In the genomic region with DNA sequence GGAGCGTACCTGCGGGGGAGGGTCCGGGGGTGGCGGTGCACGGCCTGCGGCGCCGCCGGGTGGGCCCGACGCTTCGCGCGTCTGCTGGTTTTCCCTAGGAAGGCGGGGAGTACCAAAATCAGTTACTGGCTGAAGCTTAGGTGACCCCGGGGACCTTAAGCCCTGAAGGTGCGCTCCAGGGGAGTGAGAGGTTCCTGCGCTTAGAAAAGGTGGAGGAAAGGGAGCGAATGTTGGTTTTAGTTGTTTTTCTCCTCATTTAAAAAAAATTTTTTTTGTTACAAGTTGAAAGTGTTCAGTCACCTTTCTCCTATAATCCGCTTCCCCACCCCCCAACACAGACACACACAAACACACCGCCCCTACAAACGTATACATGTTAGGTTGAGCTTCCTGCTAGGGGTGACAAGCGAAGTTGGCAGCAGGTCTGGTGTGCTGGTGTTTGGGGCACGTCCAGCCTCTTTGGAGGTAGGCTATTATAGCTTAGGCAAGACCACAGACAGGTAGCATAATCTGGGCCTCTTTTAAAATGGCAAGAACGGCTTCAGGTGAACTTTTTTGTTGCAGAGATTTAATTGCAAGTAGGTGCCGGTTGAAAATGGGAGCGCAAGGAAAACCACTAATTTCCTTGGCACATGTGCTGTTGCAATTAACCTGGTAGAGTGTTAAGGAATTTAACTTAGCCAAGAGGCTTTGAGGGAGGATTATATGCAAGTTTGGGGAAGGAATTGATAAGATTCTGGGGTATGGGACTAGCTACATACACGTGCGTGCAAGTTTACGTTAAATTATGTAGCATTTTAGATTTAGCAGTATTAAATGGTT, we compare ENCODE assay signal across 8 cellular contexts. TPM values are rescaled to one million over a fixed set of nuclear protein-coding genes. Genes with fewer than 3 reads are reported as not detected.
DNase-seq lines count a peak whose midpoint lies in the region; ATAC-seq and TF ChIP-seq lines count a peak whose summit lies in the region.

No MANE protein-coding gene starts in this region.

- no peak overlapping the region for H2BK12ac ChIP-seq in mesenchymal stem cell (ENCODE audit: low read length in 2 of 2)

- peak overlapping the region in 1 of 2 experiments; percentile 51 for H3K4ac ChIP-seq in mesenchymal stem cell (ENCODE audit: low read depth in 1 of 2, low read length in 2 of 2)

- intact Hi-C loops in dendritic cell treated with granulocyte-macrophage colony-stimulating factor and Interleukin-4, amounts not matched to agents 40 ng/mL and 50 ng/mL, for 4 days (cut with micrococcal nuclease) = loop anchor here (5.0 to 10.0 kb wide), 3 partner anchors 86 to 486 kb away; partner anchors contain the start of genes DUSP5 and XPNPEP1

- H2BK120ac ChIP-seq in mesenchymal stem cell (ENCODE audit: low read depth, low read length) = peak overlapping the region; percentile 79

- H3K9me3 ChIP-seq in KOPT-K1 (ENCODE audit: insufficient read depth, low read length, poor library complexity, severe bottlenecking) (no peaks in the 10 kb centered on the region), mesenchymal stem cell (ENCODE audit: control insufficient read depth, low read length) (no peaks in the 10 kb centered on the region)

- no peaks in the 10 kb centered on the region for H3K27me3 Mint-ChIP-seq in dendritic cell treated with granulocyte-macrophage colony-stimulating factor and Interleukin-4, amounts not matched to agents 40 ng/mL and 50 ng/mL, for 4 days
- H3K27me3 Mint-ChIP-seq in stimulated activated naive CD8-positive, alpha-beta T cell treated with anti-CD3 and anti-CD28 coated beads, Interleukin-15, Interleukin-2, amounts not matched to agents 100 ng/mL and 50 ng/mL, for 24 hours = no peaks in the 10 kb centered on the region

- peak overlapping the region; percentile 36 to 72 for H3K14ac ChIP-seq in mesenchymal stem cell (ENCODE audit: low read length in 2 of 2)

- peaks cover 28% of the 10 kb centered on the region for H3K4me1 Mint-ChIP-seq in dendritic cell treated with granulocyte-macrophage colony-stimulating factor and Interleukin-4, amounts not matched to agents 40 ng/mL and 50 ng/mL, for 4 days (ENCODE audit: low read depth)
- peaks cover 54% of the 10 kb centered on the region for H3K4me1 Mint-ChIP-seq in stimulated activated naive CD8-positive, alpha-beta T cell treated with anti-CD3 and anti-CD28 coated beads, Interleukin-15, Interleukin-2, amounts not matched to agents 100 ng/mL and 50 ng/mL, for 24 hours (ENCODE audit: low read depth)

- H3K9me3 Mint-ChIP-seq in dendritic cell treated with granulocyte-macrophage colony-stimulating factor and Interleukin-4, amounts not matched to agents 40 ng/mL and 50 ng/mL, for 4 days = no peaks in the 10 kb centered on the region
- no peaks in the 10 kb centered on the region for H3K9me3 Mint-ChIP-seq in stimulated activated naive CD8-positive, alpha-beta T cell treated with anti-CD3 and anti-CD28 coated beads, Interleukin-15, Interleukin-2, amounts not matched to agents 100 ng/mL and 50 ng/mL, for 24 hours

- peak; percentile 16 for ATAC-seq in GM19372 (IDR thresholded peaks at IDR 0.05; ENCODE audit: low read depth, unreplicated experiment)

- no peak overlapping the region for H4K91ac ChIP-seq in mesenchymal stem cell (ENCODE audit: low read length)

- peak overlapping the region; percentile 88 for H3K9ac ChIP-seq in mesenchymal stem cell (ENCODE audit: low read length)

- CTCF ChIA-PET in AG04449 (lab: Yijun Ruan, JAX) = interaction anchor here (0.9 to 1.4 kb wide), 3 partner anchors 31 to 129 kb away, joined by 3 to 5 read pairs (median 5); no protein-coding TSS in a partner anchor

- H3K4me1 ChIP-seq in mesenchymal stem cell (ENCODE audit: control insufficient read depth, insufficient read depth, low read depth, low read length) = peaks cover 9% of the 10 kb centered on the region

- H4K8ac ChIP-seq in mesenchymal stem cell (ENCODE audit: low read length) = peak overlapping the region; percentile 54

- H3K27me3 ChIP-seq in mesenchymal stem cell (ENCODE audit: control insufficient read depth in 1 of 2, insufficient read depth in 1 of 2, low read length in 2 of 2) = no peaks in the 10 kb centered on the region

- H3K4me2 ChIP-seq in mesenchymal stem cell (ENCODE audit: low read length, poor library complexity, severe bottlenecking) = peak overlapping the region; percentile 96

- peak overlapping the region; percentile 76 for H2AFZ ChIP-seq in mesenchymal stem cell (ENCODE audit: low read depth, low read length)

- no peak for TF ChIP-seq CTCF in AG04449 (IDR thresholded peaks at IDR 0.05; ENCODE audit: insufficient read depth, low read length, missing control alignments)

- H3K23ac ChIP-seq in mesenchymal stem cell (ENCODE audit: low read length in 2 of 2) = peak overlapping the region in 1 of 2 experiments; percentile 97

- no peak for DNase-seq in AG04449 (ENCODE audit: low read depth, low spot score)
- peak; percentile 43 for DNase-seq in activated CD4-positive, CD25-positive, alpha-beta regulatory T cell treated with anti-CD3 and anti-CD28 coated beads, Interleukin-2, amount 50 U/mL, for 72 hours
- no peak for DNase-seq in mesenchymal stem cell
- DNase-seq in mesenteric fat pad (ENCODE audit: low spot score) = no peak

- H3K18ac ChIP-seq in mesenchymal stem cell (ENCODE audit: low read depth in 1 of 2, low read length in 2 of 2) = peak overlapping the region; percentile 94

- H2AK5ac ChIP-seq in mesenchymal stem cell (ENCODE audit: low read length, severe bottlenecking) = no peak overlapping the region

- H3K79me1 ChIP-seq in mesenchymal stem cell (replicated peaks; ENCODE audit: low read length, poor library complexity, severe bottlenecking) = peaks cover 4% of the 10 kb centered on the region

- peak overlapping the region; percentile 91 for H3K27ac ChIP-seq in KOPT-K1 (ENCODE audit: low read depth, low read length, poor library complexity, severe bottlenecking)
- H3K27ac ChIP-seq in mesenchymal stem cell (ENCODE audit: low read length, poor library complexity, severe bottlenecking) = peak overlapping the region; percentile 5

- H3K27ac Mint-ChIP-seq in dendritic cell treated with granulocyte-macrophage colony-stimulating factor and Interleukin-4, amounts not matched to agents 40 ng/mL and 50 ng/mL, for 4 days = no peak overlapping the region
- H3K27ac Mint-ChIP-seq in stimulated activated naive CD8-positive, alpha-beta T cell treated with anti-CD3 and anti-CD28 coated beads, Interleukin-15, Interleukin-2, amounts not matched to agents 100 ng/mL and 50 ng/mL, for 24 hours = peak overlapping the region; percentile 60

- peak overlapping the region; percentile 97 for H3K4me3 Mint-ChIP-seq in dendritic cell treated with granulocyte-macrophage colony-stimulating factor and Interleukin-4, amounts not matched to agents 40 ng/mL and 50 ng/mL, for 4 days
- no peak overlapping the region for H3K4me3 Mint-ChIP-seq in stimulated activated naive CD8-positive, alpha-beta T cell treated with anti-CD3 and anti-CD28 coated beads, Interleukin-15, Interleukin-2, amounts not matched to agents 100 ng/mL and 50 ng/mL, for 24 hours

- H2BK5ac ChIP-seq in mesenchymal stem cell (ENCODE audit: low read depth, low read length, poor library complexity, severe bottlenecking) = no peak overlapping the region

- H3K4me3 ChIP-seq in AG04449 (ENCODE audit: low read depth, low read length) (peak overlapping the region; percentile 82), mesenchymal stem cell (ENCODE audit: insufficient read depth in 1 of 2, low read depth in 1 of 2, low read length in 2 of 2) (peak overlapping the region; percentile 79 to 98)

- peaks cover 10% of the 10 kb centered on the region for H3K36me3 Mint-ChIP-seq in dendritic cell treated with granulocyte-macrophage colony-stimulating factor and Interleukin-4, amounts not matched to agents 40 ng/mL and 50 ng/mL, for 4 days (ENCODE audit: low read depth)
- H3K36me3 Mint-ChIP-seq in stimulated activated naive CD8-positive, alpha-beta T cell treated with anti-CD3 and anti-CD28 coated beads, Interleukin-15, Interleukin-2, amounts not matched to agents 100 ng/mL and 50 ng/mL, for 24 hours (ENCODE audit: low read depth) = no peaks in the 10 kb centered on the region

- peak overlapping the region; percentile 96 for H2BK15ac ChIP-seq in mesenchymal stem cell (ENCODE audit: low read depth, poor library complexity, severe bottlenecking)

- POLR2A ChIA-PET in AG04449 (lab: Yijun Ruan, JAX) = interaction anchor here (0.6 kb wide), 1 partner anchor 17 kb away, joined by 3 read pairs; no protein-coding TSS in a partner anchor

- H3K36me3 ChIP-seq in KOPT-K1 (ENCODE audit: insufficient read depth, low read length) (no peaks in the 10 kb centered on the region), mesenchymal stem cell (ENCODE audit: control insufficient read depth in 1 of 2, insufficient read depth in 2 of 2, low read depth in 1 of 2, low read length in 2 of 2) (no peaks in the 10 kb centered on the region)

- 6% methylated on average over 26 of the region's 30 CpGs for WGBS in mesenchymal stem cell

RNA-seq across cellular contexts. Expression of gene ADD3, which starts 0.9 kb away (rescaled TPM):
- polyA plus RNA-seq in mesenchymal stem cell (2013, experiment 1 of 2) = 75.7 TPM
- 72.5 TPM for polyA plus RNA-seq in mesenchymal stem cell (2013, experiment 2 of 2)
- total RNA-seq in mesenteric fat pad = 89.6 TPM
